ENCODE assay signal across 29 cellular contexts in genomic region chr13:98192008-98192407, GRCh38. TPM values are rescaled to one million over a fixed set of nuclear protein-coding genes. Genes with fewer than 3 reads are reported as not detected.
"Had no signal": no experiment of that assay in that cellular context is flagged by ENCODE, and none has a peak within 500 bp of the region (broad histone marks: within the 10 kb centered on the region; RNA-seq: fewer than 3 reads in every experiment).

No MANE protein-coding gene starts in this region.

- ATAC-seq: activated CD4-positive, alpha-beta T cell treated with anti-CD3 and anti-CD28 coated beads for 36 hours; activated naive CD4-positive, alpha-beta T cell treated with anti-CD3 and anti-CD28 coated beads, Interleukin-2, amount 50 U/mL, for 72 hours; activated T-cell treated with anti-CD3 and anti-CD28 coated beads, Interleukin-2, amount 50 U/mL, for 72 hours; gastroesophageal sphincter had no signal

- H3K9me3 ChIP-seq: ascending aorta, breast epithelium, esophagus muscularis mucosa, gastroesophageal sphincter had no signal

- H3K4me3 ChIP-seq: ascending aorta, breast epithelium, cardiac muscle cell, dorsolateral prefrontal cortex, esophagus muscularis mucosa, gastroesophageal sphincter had no signal

- H3K27me3 ChIP-seq: ascending aorta, breast epithelium, cardiac muscle cell, dorsolateral prefrontal cortex, esophagus muscularis mucosa, gastroesophageal sphincter had no signal

- H3K4me1 ChIP-seq: ascending aorta, breast epithelium had no signal

- DNase-seq: activated CD4-positive, alpha-beta memory T cell treated with anti-CD3 and anti-CD28 coated beads, Interleukin-2, amount 10 ng/mL, durations not matched to agents 7 days and 5 days; activated CD4-positive, alpha-beta T cell treated with anti-CD3 and anti-CD28 coated beads for 36 hours; activated CD4-positive, alpha-beta T cell treated with anti-CD3 and anti-CD28 coated beads, Interleukin-2, amount 10 ng/mL, durations not matched to agents 24 days and 14 days; activated CD4-positive, CD25-positive, alpha-beta regulatory T cell; activated CD4-positive, CD25-positive, alpha-beta regulatory T cell treated with anti-CD3 and anti-CD28 coated beads, Interleukin-2, amount 50 U/mL, for 72 hours; activated CD8-positive, alpha-beta memory T cell treated with anti-CD3 and anti-CD28 coated beads, Interleukin-2, amount 50 U/mL, for 48 hours; activated gamma-delta T cell; activated naive CD4-positive, alpha-beta T cell; activated naive CD4-positive, alpha-beta T cell treated with anti-CD3 and anti-CD28 coated beads, Interleukin-2, amount 10 ng/mL, durations not matched to agents 7 days and 5 days; activated naive CD8-positive, alpha-beta T cell treated with anti-CD3 and anti-CD28 coated beads, Interleukin-2, amount 10 ng/mL, durations not matched to agents 7 days and 5 days; activated T-cell treated with anti-CD3 and anti-CD28 coated beads for 4 hours; activated T-cell treated with anti-CD3 and anti-CD28 coated beads, Interleukin-2, amount 50 U/mL, for 24 hours; activated T-cell treated with anti-CD3 and anti-CD28 coated beads, Interleukin-2, amount 50 U/mL, for 72 hours; central memory CD4-positive, alpha-beta T cell; cerebellar nuclear complex; dorsolateral prefrontal cortex; effector memory CD4-positive, alpha-beta T cell; endodermal cell; erythroblast; foreskin melanocyte; head of caudate nucleus; T-helper 2 cell had no signal

- H3K36me3 ChIP-seq: ascending aorta, breast epithelium, cardiac muscle cell, esophagus muscularis mucosa, gastroesophageal sphincter had no signal

- H3K27ac ChIP-seq: ascending aorta, breast epithelium, cardiac muscle cell, esophagus muscularis mucosa, gastroesophageal sphincter had no signal

RNA-seq across cellular contexts. Expression of gene RNF113B, which starts 14.9 kb away (rescaled TPM):
- total RNA-seq: activated CD4-positive, alpha-beta memory T cell treated with anti-CD3 and anti-CD28 coated beads, Interleukin-2, amount 10 ng/mL, durations not matched to agents 7 days and 5 days; activated CD4-positive, alpha-beta T cell treated with anti-CD3 and anti-CD28 coated beads for 36 hours; activated CD4-positive, alpha-beta T cell treated with anti-CD3 and anti-CD28 coated beads, Interleukin-2, amount 10 ng/mL, durations not matched to agents 24 days and 14 days; activated naive CD4-positive, alpha-beta T cell treated with anti-CD3 and anti-CD28 coated beads, Interleukin-2, amount 50 U/mL, for 72 hours; activated naive CD8-positive, alpha-beta T cell treated with anti-CD3 and anti-CD28 coated beads, Interleukin-2, amount 10 ng/mL, durations not matched to agents 7 days and 5 days; activated T-cell treated with anti-CD3 and anti-CD28 coated beads, Interleukin-2, amount 50 U/mL, for 72 hours; ascending aorta; breast epithelium; cardiac muscle cell; dorsolateral prefrontal cortex; endodermal cell; esophagus muscularis mucosa; gastroesophageal sphincter; T-helper 1 cell treated with Interleukin-12 subunit alpha and Interleukin-12 subunit beta and Interleukin-4 antibody, amounts not matched to agents 30 ng/mL and 1 ng/mL, for 36 hours had no signal
